8 cellular contexts compared by ENCODE assay signal in the genomic region with DNA sequence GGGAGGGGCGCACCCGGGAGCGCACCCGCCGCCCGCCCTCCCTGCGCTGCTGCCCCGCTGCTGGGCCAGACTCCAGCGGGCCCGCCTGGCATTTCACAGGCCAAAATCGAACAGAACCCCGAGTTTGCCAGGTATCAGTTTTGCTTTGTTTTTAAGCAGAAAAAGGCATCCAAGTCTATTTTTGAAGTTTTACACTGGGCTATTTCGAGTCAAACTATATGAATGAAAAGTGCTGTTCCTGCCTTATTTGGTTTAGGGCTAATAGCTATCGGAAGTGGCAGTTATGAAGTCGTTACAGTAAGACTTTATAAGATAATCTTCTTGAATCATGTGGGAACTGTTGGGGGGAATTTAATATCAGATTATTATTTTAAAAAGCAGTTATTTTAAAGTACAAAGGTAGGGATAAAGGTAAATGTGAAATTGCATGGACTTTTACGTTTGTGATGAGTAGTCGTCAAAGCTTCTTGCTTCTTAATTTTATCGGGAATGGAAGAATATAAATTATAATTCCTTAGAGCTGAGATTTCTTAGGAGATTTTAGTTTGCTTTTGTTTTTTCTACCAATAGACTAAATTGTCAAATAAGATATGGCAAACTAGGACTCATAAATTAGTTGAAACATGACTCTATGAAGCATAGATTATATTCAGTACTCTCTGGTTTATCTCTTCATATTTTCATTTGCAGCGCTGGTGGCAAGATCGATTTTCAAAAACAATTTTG. TPM values are rescaled to one million over a fixed set of nuclear protein-coding genes. Genes with fewer than 3 reads are reported as not detected.
DNase-seq lines count a peak whose midpoint lies in the region; ATAC-seq and TF ChIP-seq lines count a peak whose summit lies in the region.

No MANE protein-coding gene starts in this region.

- H3K4me3 Mint-ChIP-seq in activated naive CD4-positive, alpha-beta T cell treated with anti-CD3 and anti-CD28 coated beads, Interleukin-2, amount 10 ng/mL, durations not matched to agents 7 days and 5 days, result peak overlapping the region; percentile 56
- peak overlapping the region; percentile 75 to 83 for H3K4me3 Mint-ChIP-seq in stimulated activated naive B cell treated with anti-CD40 and anti-IgM and Interleukin-4, amounts not matched to agents 10 μg/mL and 1 μg/mL and 100 μg/mL, for 72 hours

- peak overlapping the region; percentile 78 for H3K4me3 ChIP-seq in WERI-Rb-1 (ENCODE audit: low read depth, low read length)
- H3K4me3 ChIP-seq in hepatocyte, result peak overlapping the region; percentile 62

- H3K27ac ChIP-seq in WERI-Rb-1, result no peak overlapping the region
- peak overlapping the region; percentile 83 for H3K27ac ChIP-seq in hepatocyte

- POLR2A ChIA-PET in HEK293T (lab: Yijun Ruan, JAX), result no interaction called here

- H3K9me2 ChIP-seq in hepatocyte (replicated peaks; ENCODE audit: insufficient read depth), result no peaks in the 10 kb centered on the region

- 29% methylated on average over 10 of the region's 20 CpGs for WGBS in hepatocyte (ENCODE audit: low lambda C conversion rate, missing lambda C conversion rate)

- H2AFZ ChIP-seq in hepatocyte, result peak overlapping the region; percentile 93

- H3K4me2 ChIP-seq in hepatocyte, result peak overlapping the region; percentile 97

- peaks cover 18% of the 10 kb centered on the region for H3K79me2 ChIP-seq in hepatocyte

- H3K36me3 Mint-ChIP-seq in activated naive CD4-positive, alpha-beta T cell treated with anti-CD3 and anti-CD28 coated beads, Interleukin-2, amount 10 ng/mL, durations not matched to agents 7 days and 5 days, result no peaks in the 10 kb centered on the region
- no peaks in the 10 kb centered on the region for H3K36me3 Mint-ChIP-seq in stimulated activated naive B cell treated with anti-CD40 and anti-IgM and Interleukin-4, amounts not matched to agents 10 μg/mL and 1 μg/mL and 100 μg/mL, for 72 hours

- H4K20me1 ChIP-seq in hepatocyte (ENCODE audit: insufficient read depth, poor library complexity, severe bottlenecking), result no peaks in the 10 kb centered on the region

- H3K36me3 ChIP-seq in WERI-Rb-1 (peaks cover 4% of the 10 kb centered on the region; the same call in 1 of the 2 replicates), hepatocyte (replicated peaks; ENCODE audit: insufficient read depth, low read depth) (no peaks in the 10 kb centered on the region)

- H3K27me3 Mint-ChIP-seq in activated naive CD4-positive, alpha-beta T cell treated with anti-CD3 and anti-CD28 coated beads, Interleukin-2, amount 10 ng/mL, durations not matched to agents 7 days and 5 days, result peaks cover 47% of the 10 kb centered on the region
- peaks cover 27 to 35% of the 10 kb centered on the region in 2 donors for H3K27me3 Mint-ChIP-seq in stimulated activated naive B cell treated with anti-CD40 and anti-IgM and Interleukin-4, amounts not matched to agents 10 μg/mL and 1 μg/mL and 100 μg/mL, for 72 hours

- H3K4me1 Mint-ChIP-seq in activated naive CD4-positive, alpha-beta T cell treated with anti-CD3 and anti-CD28 coated beads, Interleukin-2, amount 10 ng/mL, durations not matched to agents 7 days and 5 days, result peaks cover 6% of the 10 kb centered on the region
- peaks cover 6 to 21% of the 10 kb centered on the region in 2 donors for H3K4me1 Mint-ChIP-seq in stimulated activated naive B cell treated with anti-CD40 and anti-IgM and Interleukin-4, amounts not matched to agents 10 μg/mL and 1 μg/mL and 100 μg/mL, for 72 hours

- CTCF ChIA-PET in activated naive CD4-positive, alpha-beta T cell treated with anti-CD3 and anti-CD28 coated beads, Interleukin-2, amount 10 ng/mL, durations not matched to agents 7 days and 5 days (lab: Charles Lee), result no interaction called here
- CTCF ChIA-PET in HEK293T (lab: Yijun Ruan, JAX), result no interaction called here

- no peaks in the 10 kb centered on the region for H3K27me3 ChIP-seq in WERI-Rb-1 (ENCODE audit: insufficient read depth, low read depth, severe bottlenecking)
- H3K27me3 ChIP-seq in hepatocyte, result peaks cover 19% of the 10 kb centered on the region

- H3K9me3 ChIP-seq in WERI-Rb-1 (ENCODE audit: severe bottlenecking) (no peaks in the 10 kb centered on the region), hepatocyte (ENCODE audit: low read depth) (no peaks in the 10 kb centered on the region)

- no peak for DNase-seq in activated naive CD4-positive, alpha-beta T cell treated with anti-CD3 and anti-CD28 coated beads, Interleukin-2, amount 10 ng/mL, durations not matched to agents 7 days and 5 days
- DNase-seq in activated naive CD4-positive, alpha-beta T cell (lab: John Stamatoyannopoulos, UW), result no peak
- no peak for DNase-seq in WERI-Rb-1
- no peak for DNase-seq in hepatocyte (ENCODE audit: low spot score)
- no peak for DNase-seq in stimulated activated naive B cell treated with anti-CD40 and anti-IgM and Interleukin-4, amounts not matched to agents 10 μg/mL and 1 μg/mL and 100 μg/mL, for 72 hours
- DNase-seq in NCI-H82 treated with DMSO at 0.1 percent for 48 hours (lab: John Stamatoyannopoulos, UW; ENCODE audit: unreplicated experiment), result no peak
- DNase-seq in middle frontal gyrus (ENCODE audit: extremely low spot score, low spot score), result no peak
- DNase-seq in HEK293T (ENCODE audit: extremely low spot score), result no peak

- no peaks in the 10 kb centered on the region for H3K4me1 ChIP-seq in hepatocyte (ENCODE audit: insufficient read depth)

- H3K27ac Mint-ChIP-seq in activated naive CD4-positive, alpha-beta T cell treated with anti-CD3 and anti-CD28 coated beads, Interleukin-2, amount 10 ng/mL, durations not matched to agents 7 days and 5 days, result no peak overlapping the region
- H3K27ac Mint-ChIP-seq in stimulated activated naive B cell treated with anti-CD40 and anti-IgM and Interleukin-4, amounts not matched to agents 10 μg/mL and 1 μg/mL and 100 μg/mL, for 72 hours, result no peak overlapping the region

- TF ChIP-seq CTCF in WERI-Rb-1 (IDR thresholded peaks at IDR 0.05; ENCODE audit: low read depth, low read length) (no peak), hepatocyte (IDR thresholded peaks at IDR 0.05; ENCODE audit: poor library complexity) (no peak)

- ATAC-seq in stimulated activated naive B cell treated with anti-CD40 and anti-IgM and Interleukin-4, amounts not matched to agents 10 μg/mL and 1 μg/mL and 100 μg/mL, for 72 hours (replicated peaks), result no peak

- H3K9me3 Mint-ChIP-seq in activated naive CD4-positive, alpha-beta T cell treated with anti-CD3 and anti-CD28 coated beads, Interleukin-2, amount 10 ng/mL, durations not matched to agents 7 days and 5 days, result no peaks in the 10 kb centered on the region
- H3K9me3 Mint-ChIP-seq in stimulated activated naive B cell treated with anti-CD40 and anti-IgM and Interleukin-4, amounts not matched to agents 10 μg/mL and 1 μg/mL and 100 μg/mL, for 72 hours, result no peaks in the 10 kb centered on the region

TF ChIP-seq in HEK293T, 16 proteins besides CTCF, POLR2A, EP300 and RAD21:
- TF ChIP-seq NFRKB (IDR thresholded peaks at IDR 0.05) (no peak), LEF1 (IDR thresholded peaks at IDR 0.05; ENCODE audit: borderline replicate concordance) (no peak), FOXA1 (IDR thresholded peaks at IDR 0.05) (no peak), CTBP1 (IDR thresholded peaks at IDR 0.05; ENCODE audit: borderline replicate concordance) (no peak), FOXK2 (IDR thresholded peaks at IDR 0.05) (no peak)

RNA-seq across cellular contexts. Expression of a gene that starts 1.1 kb away (rescaled TPM):
- total RNA-seq in hepatocyte, result 17.1 and 19.2 TPM in 2 replicates
- polyA plus RNA-seq in hepatocyte, result 16.9 and 17.1 TPM in 2 replicates
